1 cellular context compared by ENCODE assay signal in genomic region chr5:74538206-74538661, GRCh38.
TF ChIP-seq lines count a peak whose summit lies in the region.

No MANE protein-coding gene starts in this region.

TF ChIP-seq in HepG2, 621 proteins besides CTCF, POLR2A, EP300 and RAD21 (continued from another document and continues in another):
- TF ChIP-seq HMGXB3 (CRISPR knock-in tag; IDR thresholded peaks at IDR 0.05; ENCODE audit: borderline replicate concordance), result 0 out of 2 replicates have a peak, but pooled peaks have one; percentile 35
- TF ChIP-seq ZBTB20 (CRISPR knock-in tag; IDR thresholded peaks at IDR 0.05; ENCODE audit: borderline replicate concordance, low read depth), result peak; percentile 57; the same call in 1 of the 2 replicates
- peak; percentile 93 for TF ChIP-seq ZMYM4 (CRISPR knock-in tag; IDR thresholded peaks at IDR 0.05)
- peak; percentile 92 for TF ChIP-seq HDAC2 (CRISPR knock-in tag; IDR thresholded peaks at IDR 0.05)
- no peak for TF ChIP-seq MTF2 (CRISPR knock-in tag; IDR thresholded peaks at IDR 0.05; ENCODE audit: borderline replicate concordance)
- peak; percentile 78; the same call in 1 of the 2 replicates for TF ChIP-seq KAT8 (CRISPR knock-in tag; IDR thresholded peaks at IDR 0.05)
- 0 out of 2 replicates have a peak, but pooled peaks have one; percentile 14 for TF ChIP-seq ELF1 (CRISPR knock-in tag; IDR thresholded peaks at IDR 0.05)
- TF ChIP-seq KLF11 (CRISPR knock-in tag; IDR thresholded peaks at IDR 0.05), result peak; percentile 58; the same call in 1 of the 2 replicates
- no peak for TF ChIP-seq RFX1 (IDR thresholded peaks at IDR 0.05)
- 0 out of 2 replicates have a peak, but pooled peaks have one; percentile 52 for TF ChIP-seq ZSCAN9 (CRISPR knock-in tag; IDR thresholded peaks at IDR 0.05; ENCODE audit: borderline replicate concordance)
- peak; percentile 85 for TF ChIP-seq PAXIP1 (CRISPR knock-in tag; conservative IDR thresholded peaks at IDR 0.05)
- peak; percentile 85; the same call in 1 of the 2 replicates for TF ChIP-seq SKIL (CRISPR knock-in tag; IDR thresholded peaks at IDR 0.05; ENCODE audit: borderline replicate concordance)
- peak; percentile 82 for TF ChIP-seq ZNF574 (CRISPR knock-in tag; IDR thresholded peaks at IDR 0.05)
- no peak; the same call in 1 of the 2 replicates for TF ChIP-seq ZNF543 (CRISPR knock-in tag; IDR thresholded peaks at IDR 0.05)
- peak; percentile 65; the same call in 1 of the 2 replicates for TF ChIP-seq TBX2 (CRISPR knock-in tag; IDR thresholded peaks at IDR 0.05; ENCODE audit: borderline replicate concordance)
- peak; percentile 56 for TF ChIP-seq XRCC5 (optimal IDR thresholded peaks at IDR 0.05; ENCODE audit: low read length)
- TF ChIP-seq MXD1 (CRISPR knock-in tag; IDR thresholded peaks at IDR 0.05), result no peak
- no peak for TF ChIP-seq ZBTB37 (CRISPR knock-in tag; IDR thresholded peaks at IDR 0.05)
- peak; percentile 91 for TF ChIP-seq TRIM24 (CRISPR knock-in tag; IDR thresholded peaks at IDR 0.05)
- no peak for TF ChIP-seq ZNF790 (CRISPR knock-in tag; IDR thresholded peaks at IDR 0.05; ENCODE audit: borderline replicate concordance)
- TF ChIP-seq KIAA2018 (CRISPR knock-in tag; IDR thresholded peaks at IDR 0.05; ENCODE audit: borderline replicate concordance), result no peak
- TF ChIP-seq ZBTB7B (CRISPR knock-in tag; IDR thresholded peaks at IDR 0.05), result peak; percentile 79
- TF ChIP-seq DNMT3B (CRISPR knock-in tag; conservative IDR thresholded peaks at IDR 0.05), result peak; percentile 70; the same call in 1 of the 2 replicates
- TF ChIP-seq ZNF556 (CRISPR knock-in tag; IDR thresholded peaks at IDR 0.05; ENCODE audit: borderline replicate concordance), result peak; percentile 80; the same call in 1 of the 2 replicates
